In the genomic region with DNA sequence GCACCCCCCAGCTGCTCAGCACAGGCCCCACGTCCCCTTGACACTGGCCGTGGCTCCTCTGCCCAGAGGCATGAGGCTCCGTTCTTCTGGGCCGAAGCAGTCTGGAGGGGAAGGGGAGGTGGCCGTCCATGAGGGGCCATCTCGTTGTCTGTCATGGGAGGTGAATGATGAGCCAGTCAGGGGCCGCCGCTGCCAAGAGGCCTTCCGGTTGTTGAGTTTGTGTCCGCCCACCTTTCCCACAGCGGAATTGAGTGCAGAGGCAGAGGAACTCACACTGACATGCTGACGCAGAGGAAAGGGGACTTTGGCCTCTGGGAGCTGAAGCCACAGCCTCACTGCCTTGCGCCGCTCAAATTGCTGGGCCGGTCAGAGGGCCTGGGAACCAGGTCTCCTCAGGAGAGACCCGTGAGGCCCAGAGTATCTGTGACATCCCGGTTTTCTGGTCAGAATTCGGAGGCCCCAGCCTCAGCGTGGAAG, we compare ENCODE assay signal across 1 cellular context.
TF ChIP-seq lines count a peak whose summit lies in the region.

No MANE protein-coding gene starts in this region.

TF ChIP-seq in HepG2, 621 proteins besides CTCF, POLR2A, EP300 and RAD21 (continued from another document and continues in another):
- TF ChIP-seq, protein P1, sequence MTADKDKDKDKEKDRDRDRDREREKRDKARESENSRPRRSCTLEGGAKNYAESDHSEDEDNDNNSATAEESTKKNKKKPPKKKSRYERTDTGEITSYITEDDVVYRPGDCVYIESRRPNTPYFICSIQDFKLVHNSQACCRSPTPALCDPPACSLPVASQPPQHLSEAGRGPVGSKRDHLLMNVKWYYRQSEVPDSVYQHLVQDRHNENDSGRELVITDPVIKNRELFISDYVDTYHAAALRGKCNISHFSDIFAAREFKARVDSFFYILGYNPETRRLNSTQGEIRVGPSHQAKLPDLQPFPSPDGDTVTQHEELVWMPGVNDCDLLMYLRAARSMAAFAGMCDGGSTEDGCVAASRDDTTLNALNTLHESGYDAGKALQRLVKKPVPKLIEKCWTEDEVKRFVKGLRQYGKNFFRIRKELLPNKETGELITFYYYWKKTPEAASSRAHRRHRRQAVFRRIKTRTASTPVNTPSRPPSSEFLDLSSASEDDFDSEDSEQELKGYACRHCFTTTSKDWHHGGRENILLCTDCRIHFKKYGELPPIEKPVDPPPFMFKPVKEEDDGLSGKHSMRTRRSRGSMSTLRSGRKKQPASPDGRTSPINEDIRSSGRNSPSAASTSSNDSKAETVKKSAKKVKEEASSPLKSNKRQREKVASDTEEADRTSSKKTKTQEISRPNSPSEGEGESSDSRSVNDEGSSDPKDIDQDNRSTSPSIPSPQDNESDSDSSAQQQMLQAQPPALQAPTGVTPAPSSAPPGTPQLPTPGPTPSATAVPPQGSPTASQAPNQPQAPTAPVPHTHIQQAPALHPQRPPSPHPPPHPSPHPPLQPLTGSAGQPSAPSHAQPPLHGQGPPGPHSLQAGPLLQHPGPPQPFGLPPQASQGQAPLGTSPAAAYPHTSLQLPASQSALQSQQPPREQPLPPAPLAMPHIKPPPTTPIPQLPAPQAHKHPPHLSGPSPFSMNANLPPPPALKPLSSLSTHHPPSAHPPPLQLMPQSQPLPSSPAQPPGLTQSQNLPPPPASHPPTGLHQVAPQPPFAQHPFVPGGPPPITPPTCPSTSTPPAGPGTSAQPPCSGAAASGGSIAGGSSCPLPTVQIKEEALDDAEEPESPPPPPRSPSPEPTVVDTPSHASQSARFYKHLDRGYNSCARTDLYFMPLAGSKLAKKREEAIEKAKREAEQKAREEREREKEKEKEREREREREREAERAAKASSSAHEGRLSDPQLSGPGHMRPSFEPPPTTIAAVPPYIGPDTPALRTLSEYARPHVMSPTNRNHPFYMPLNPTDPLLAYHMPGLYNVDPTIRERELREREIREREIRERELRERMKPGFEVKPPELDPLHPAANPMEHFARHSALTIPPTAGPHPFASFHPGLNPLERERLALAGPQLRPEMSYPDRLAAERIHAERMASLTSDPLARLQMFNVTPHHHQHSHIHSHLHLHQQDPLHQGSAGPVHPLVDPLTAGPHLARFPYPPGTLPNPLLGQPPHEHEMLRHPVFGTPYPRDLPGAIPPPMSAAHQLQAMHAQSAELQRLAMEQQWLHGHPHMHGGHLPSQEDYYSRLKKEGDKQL (CRISPR knock-in tag; IDR thresholded peaks at IDR 0.05; ENCODE audit: low read depth) = no peak
- TF ChIP-seq CBFB (CRISPR knock-in tag; IDR thresholded peaks at IDR 0.05) (0 out of 2 replicates have a peak, but pooled peaks have one; percentile 43), NFIB (CRISPR knock-in tag; IDR thresholded peaks at IDR 0.05; ENCODE audit: borderline replicate concordance) (no peak), BORCS8-MEF2B (CRISPR knock-in tag; IDR thresholded peaks at IDR 0.05) (no peak; the same call in 1 of the 2 replicates), TCF7L2 (IDR thresholded peaks at IDR 0.05; ENCODE audit: low read depth, low read length) (no peak), CENPX (CRISPR knock-in tag; IDR thresholded peaks at IDR 0.05) (no peak), FOXA1 (IDR thresholded peaks at IDR 0.05) (no peak), FOXA1 (CRISPR knock-in tag; IDR thresholded peaks at IDR 0.05) (0 out of 2 replicates have a peak, but pooled peaks have one; percentile 13), LCORL (IDR thresholded peaks at IDR 0.05) (no peak; the same call in 1 of the 2 replicates), LCORL (CRISPR knock-in tag; IDR thresholded peaks at IDR 0.05) (peak; percentile 86), ARNT (IDR thresholded peaks at IDR 0.05) (no peak), HOXA7 (CRISPR knock-in tag; IDR thresholded peaks at IDR 0.05) (no peak), NBN (conservative IDR thresholded peaks at IDR 0.05) (no peak), ZNF235 (CRISPR knock-in tag; IDR thresholded peaks at IDR 0.05; ENCODE audit: borderline replicate concordance) (no peak), FLYWCH1 (CRISPR knock-in tag; IDR thresholded peaks at IDR 0.05) (no peak), DMAP1 (CRISPR knock-in tag; IDR thresholded peaks at IDR 0.05) (no peak), ZFP41 (CRISPR knock-in tag; IDR thresholded peaks at IDR 0.05; ENCODE audit: borderline replicate concordance) (0 out of 2 replicates have a peak, but pooled peaks have one; percentile 52), ZNF562 (CRISPR knock-in tag; IDR thresholded peaks at IDR 0.05; ENCODE audit: borderline replicate concordance) (no peak), MXD4 (CRISPR knock-in tag; IDR thresholded peaks at IDR 0.05) (peak; percentile 70; the same call in 1 of the 2 replicates), RAD51 (IDR thresholded peaks at IDR 0.05; ENCODE audit: borderline replicate concordance) (no peak), WIZ (CRISPR knock-in tag; IDR thresholded peaks at IDR 0.05) (peak; percentile 89; the same call in 1 of the 2 replicates), TBP (CRISPR knock-in tag; IDR thresholded peaks at IDR 0.05) (no peak), ZNF496 (CRISPR knock-in tag; IDR thresholded peaks at IDR 0.05; ENCODE audit: insufficient replicate concordance) (no peak), SALL2 (CRISPR knock-in tag; IDR thresholded peaks at IDR 0.05) (no peak), ZNF256 (CRISPR knock-in tag; conservative IDR thresholded peaks at IDR 0.05) (peak; percentile 64; the same call in 1 of the 2 replicates), SP4 (CRISPR knock-in tag; IDR thresholded peaks at IDR 0.05) (peak; percentile 70; the same call in 1 of the 2 replicates), ZNF605 (CRISPR knock-in tag; IDR thresholded peaks at IDR 0.05) (no peak), KLF12 (CRISPR knock-in tag; IDR thresholded peaks at IDR 0.05; ENCODE audit: borderline replicate concordance) (no peak), PHF21A (CRISPR knock-in tag; IDR thresholded peaks at IDR 0.05) (no peak; the same call in 1 of the 2 replicates), YEATS2 (CRISPR knock-in tag; IDR thresholded peaks at IDR 0.05; ENCODE audit: borderline replicate concordance) (peak; percentile 75; the same call in 1 of the 2 replicates), ZFP90 (CRISPR knock-in tag; IDR thresholded peaks at IDR 0.05; ENCODE audit: borderline replicate concordance) (peak; percentile 89; the same call in 1 of the 2 replicates), ZNF431 (CRISPR knock-in tag; IDR thresholded peaks at IDR 0.05; ENCODE audit: borderline replicate concordance, low read depth) (no peak), ZNF160 (CRISPR knock-in tag; IDR thresholded peaks at IDR 0.05) (0 out of 2 replicates have a peak, but pooled peaks have one; percentile 73), KDM2A (CRISPR knock-in tag; IDR thresholded peaks at IDR 0.05; ENCODE audit: borderline replicate concordance, low read depth) (peak; percentile 80), ZNF746 (CRISPR knock-in tag; IDR thresholded peaks at IDR 0.05) (no peak), ZNF460 (CRISPR knock-in tag; IDR thresholded peaks at IDR 0.05; ENCODE audit: borderline replicate concordance) (no peak), NR2C2 (CRISPR knock-in tag; IDR thresholded peaks at IDR 0.05; ENCODE audit: borderline replicate concordance) (peak; percentile 24; the same call in 1 of the 2 replicates), MAFG (CRISPR knock-in tag; IDR thresholded peaks at IDR 0.05) (peak; percentile 48)
- TF ChIP-seq, protein P2, sequence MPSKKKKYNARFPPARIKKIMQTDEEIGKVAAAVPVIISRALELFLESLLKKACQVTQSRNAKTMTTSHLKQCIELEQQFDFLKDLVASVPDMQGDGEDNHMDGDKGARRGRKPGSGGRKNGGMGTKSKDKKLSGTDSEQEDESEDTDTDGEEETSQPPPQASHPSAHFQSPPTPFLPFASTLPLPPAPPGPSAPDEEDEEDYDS (CRISPR knock-in tag; IDR thresholded peaks at IDR 0.05) = peak; percentile 68
- TF ChIP-seq, protein P3, sequence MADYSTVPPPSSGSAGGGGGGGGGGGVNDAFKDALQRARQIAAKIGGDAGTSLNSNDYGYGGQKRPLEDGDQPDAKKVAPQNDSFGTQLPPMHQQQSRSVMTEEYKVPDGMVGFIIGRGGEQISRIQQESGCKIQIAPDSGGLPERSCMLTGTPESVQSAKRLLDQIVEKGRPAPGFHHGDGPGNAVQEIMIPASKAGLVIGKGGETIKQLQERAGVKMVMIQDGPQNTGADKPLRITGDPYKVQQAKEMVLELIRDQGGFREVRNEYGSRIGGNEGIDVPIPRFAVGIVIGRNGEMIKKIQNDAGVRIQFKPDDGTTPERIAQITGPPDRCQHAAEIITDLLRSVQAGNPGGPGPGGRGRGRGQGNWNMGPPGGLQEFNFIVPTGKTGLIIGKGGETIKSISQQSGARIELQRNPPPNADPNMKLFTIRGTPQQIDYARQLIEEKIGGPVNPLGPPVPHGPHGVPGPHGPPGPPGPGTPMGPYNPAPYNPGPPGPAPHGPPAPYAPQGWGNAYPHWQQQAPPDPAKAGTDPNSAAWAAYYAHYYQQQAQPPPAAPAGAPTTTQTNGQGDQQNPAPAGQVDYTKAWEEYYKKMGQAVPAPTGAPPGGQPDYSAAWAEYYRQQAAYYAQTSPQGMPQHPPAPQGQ (CRISPR knock-in tag; IDR thresholded peaks at IDR 0.05; ENCODE audit: borderline replicate concordance) = no peak
- TF ChIP-seq, protein P4, sequence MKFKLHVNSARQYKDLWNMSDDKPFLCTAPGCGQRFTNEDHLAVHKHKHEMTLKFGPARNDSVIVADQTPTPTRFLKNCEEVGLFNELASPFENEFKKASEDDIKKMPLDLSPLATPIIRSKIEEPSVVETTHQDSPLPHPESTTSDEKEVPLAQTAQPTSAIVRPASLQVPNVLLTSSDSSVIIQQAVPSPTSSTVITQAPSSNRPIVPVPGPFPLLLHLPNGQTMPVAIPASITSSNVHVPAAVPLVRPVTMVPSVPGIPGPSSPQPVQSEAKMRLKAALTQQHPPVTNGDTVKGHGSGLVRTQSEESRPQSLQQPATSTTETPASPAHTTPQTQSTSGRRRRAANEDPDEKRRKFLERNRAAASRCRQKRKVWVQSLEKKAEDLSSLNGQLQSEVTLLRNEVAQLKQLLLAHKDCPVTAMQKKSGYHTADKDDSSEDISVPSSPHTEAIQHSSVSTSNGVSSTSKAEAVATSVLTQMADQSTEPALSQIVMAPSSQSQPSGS (CRISPR knock-in tag; IDR thresholded peaks at IDR 0.05) = peak; percentile 49; the same call in 1 of the 2 replicates
- TF ChIP-seq, protein P5, sequence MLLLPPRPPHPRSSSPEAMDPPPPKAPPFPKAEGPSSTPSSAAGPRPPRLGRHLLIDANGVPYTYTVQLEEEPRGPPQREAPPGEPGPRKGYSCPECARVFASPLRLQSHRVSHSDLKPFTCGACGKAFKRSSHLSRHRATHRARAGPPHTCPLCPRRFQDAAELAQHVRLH (CRISPR knock-in tag; IDR thresholded peaks at IDR 0.05; ENCODE audit: borderline replicate concordance, low read depth) = 0 out of 2 replicates have a peak, but pooled peaks have one; percentile 19
- TF ChIP-seq, protein P6, sequence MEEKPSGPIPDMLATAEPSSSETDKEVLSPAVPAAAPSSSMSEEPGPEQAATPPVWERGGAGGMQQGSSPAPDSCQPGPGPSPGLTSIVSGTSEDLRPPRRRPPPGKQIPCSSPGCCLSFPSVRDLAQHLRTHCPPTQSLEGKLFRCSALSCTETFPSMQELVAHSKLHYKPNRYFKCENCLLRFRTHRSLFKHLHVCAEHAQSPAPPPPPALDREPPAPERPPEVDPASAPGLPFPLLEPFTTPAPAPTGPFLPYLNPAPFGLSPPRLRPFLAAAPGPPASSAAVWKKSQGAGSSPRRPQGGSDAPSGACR (CRISPR knock-in tag; IDR thresholded peaks at IDR 0.05) = 0 out of 2 replicates have a peak, but pooled peaks have one; percentile 48
- TF ChIP-seq, protein P7, sequence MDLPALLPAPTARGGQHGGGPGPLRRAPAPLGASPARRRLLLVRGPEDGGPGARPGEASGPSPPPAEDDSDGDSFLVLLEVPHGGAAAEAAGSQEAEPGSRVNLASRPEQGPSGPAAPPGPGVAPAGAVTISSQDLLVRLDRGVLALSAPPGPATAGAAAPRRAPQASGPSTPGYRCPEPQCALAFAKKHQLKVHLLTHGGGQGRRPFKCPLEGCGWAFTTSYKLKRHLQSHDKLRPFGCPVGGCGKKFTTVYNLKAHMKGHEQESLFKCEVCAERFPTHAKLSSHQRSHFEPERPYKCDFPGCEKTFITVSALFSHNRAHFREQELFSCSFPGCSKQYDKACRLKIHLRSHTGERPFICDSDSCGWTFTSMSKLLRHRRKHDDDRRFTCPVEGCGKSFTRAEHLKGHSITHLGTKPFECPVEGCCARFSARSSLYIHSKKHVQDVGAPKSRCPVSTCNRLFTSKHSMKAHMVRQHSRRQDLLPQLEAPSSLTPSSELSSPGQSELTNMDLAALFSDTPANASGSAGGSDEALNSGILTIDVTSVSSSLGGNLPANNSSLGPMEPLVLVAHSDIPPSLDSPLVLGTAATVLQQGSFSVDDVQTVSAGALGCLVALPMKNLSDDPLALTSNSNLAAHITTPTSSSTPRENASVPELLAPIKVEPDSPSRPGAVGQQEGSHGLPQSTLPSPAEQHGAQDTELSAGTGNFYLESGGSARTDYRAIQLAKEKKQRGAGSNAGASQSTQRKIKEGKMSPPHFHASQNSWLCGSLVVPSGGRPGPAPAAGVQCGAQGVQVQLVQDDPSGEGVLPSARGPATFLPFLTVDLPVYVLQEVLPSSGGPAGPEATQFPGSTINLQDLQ (CRISPR knock-in tag; IDR thresholded peaks at IDR 0.05) = no peak; the same call in 1 of the 2 replicates
- TF ChIP-seq, protein P8, sequence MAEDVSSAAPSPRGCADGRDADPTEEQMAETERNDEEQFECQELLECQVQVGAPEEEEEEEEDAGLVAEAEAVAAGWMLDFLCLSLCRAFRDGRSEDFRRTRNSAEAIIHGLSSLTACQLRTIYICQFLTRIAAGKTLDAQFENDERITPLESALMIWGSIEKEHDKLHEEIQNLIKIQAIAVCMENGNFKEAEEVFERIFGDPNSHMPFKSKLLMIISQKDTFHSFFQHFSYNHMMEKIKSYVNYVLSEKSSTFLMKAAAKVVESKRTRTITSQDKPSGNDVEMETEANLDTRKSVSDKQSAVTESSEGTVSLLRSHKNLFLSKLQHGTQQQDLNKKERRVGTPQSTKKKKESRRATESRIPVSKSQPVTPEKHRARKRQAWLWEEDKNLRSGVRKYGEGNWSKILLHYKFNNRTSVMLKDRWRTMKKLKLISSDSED (CRISPR knock-in tag; IDR thresholded peaks at IDR 0.05) = no peak
- TF ChIP-seq, protein P9, sequence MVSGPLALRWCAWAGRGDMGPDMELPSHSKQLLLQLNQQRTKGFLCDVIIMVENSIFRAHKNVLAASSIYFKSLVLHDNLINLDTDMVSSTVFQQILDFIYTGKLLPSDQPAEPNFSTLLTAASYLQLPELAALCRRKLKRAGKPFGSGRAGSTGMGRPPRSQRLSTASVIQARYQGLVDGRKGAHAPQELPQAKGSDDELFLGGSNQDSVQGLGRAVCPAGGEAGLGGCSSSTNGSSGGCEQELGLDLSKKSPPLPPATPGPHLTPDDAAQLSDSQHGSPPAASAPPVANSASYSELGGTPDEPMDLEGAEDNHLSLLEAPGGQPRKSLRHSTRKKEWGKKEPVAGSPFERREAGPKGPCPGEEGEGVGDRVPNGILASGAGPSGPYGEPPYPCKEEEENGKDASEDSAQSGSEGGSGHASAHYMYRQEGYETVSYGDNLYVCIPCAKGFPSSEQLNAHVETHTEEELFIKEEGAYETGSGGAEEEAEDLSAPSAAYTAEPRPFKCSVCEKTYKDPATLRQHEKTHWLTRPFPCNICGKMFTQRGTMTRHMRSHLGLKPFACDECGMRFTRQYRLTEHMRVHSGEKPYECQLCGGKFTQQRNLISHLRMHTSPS (CRISPR knock-in tag; IDR thresholded peaks at IDR 0.05; ENCODE audit: low read depth) = no peak
